In genomic region chr3:87088984-87089841, GRCh38 we compare ENCODE assay signal across 8 cellular contexts.
DNase-seq lines count a peak whose midpoint lies in the region; ATAC-seq and FAIRE-seq lines count a peak whose summit lies in the region.

No MANE protein-coding gene starts in this region.

- FAIRE-seq in HTR-8/SVneo (lab: Jason Lieb, UNC) (no peak), frontal cortex (lab: Jason Lieb, UNC) (no peak)

- POLR2A ChIA-PET in activated CD8-positive, alpha-beta T cell treated with anti-CD3 and anti-CD28 coated beads, Interleukin-2, amount 10 ng/mL, durations not matched to agents 7 days and 5 days (lab: Charles Lee) = no interaction called here

- H3K36me3 Mint-ChIP-seq in activated CD8-positive, alpha-beta T cell treated with anti-CD3 and anti-CD28 coated beads, Interleukin-2, amount 10 ng/mL, durations not matched to agents 7 days and 5 days (ENCODE audit: low read depth) = no peaks in the 10 kb centered on the region

- H3K27ac Mint-ChIP-seq in activated CD8-positive, alpha-beta T cell treated with anti-CD3 and anti-CD28 coated beads, Interleukin-2, amount 10 ng/mL, durations not matched to agents 7 days and 5 days = no peak overlapping the region

- peaks cover 8% of the 10 kb centered on the region for H3K27me3 Mint-ChIP-seq in activated CD8-positive, alpha-beta T cell treated with anti-CD3 and anti-CD28 coated beads, Interleukin-2, amount 10 ng/mL, durations not matched to agents 7 days and 5 days (ENCODE audit: low read depth)

- peak; percentile 79 for DNase-seq in GDM1 (lab: John Stamatoyannopoulos, UW)
- peak; percentile 31 for DNase-seq in HTR-8/SVneo (ENCODE audit: insufficient read length, low spot score)
- DNase-seq in activated CD8-positive, alpha-beta T cell treated with anti-CD3 and anti-CD28 coated beads, Interleukin-2, amount 10 ng/mL, durations not matched to agents 7 days and 5 days = peak; percentile 25
- DNase-seq in frontal cortex (ENCODE audit: low spot score in 2 of 2) = peak; percentile 36 to 39
- peak; percentile 97 for DNase-seq in pons (ENCODE audit: low spot score)
- no peak for DNase-seq in activated effector memory CD4-positive, alpha-beta T cell treated with anti-CD3 and anti-CD28 coated beads, Interleukin-2, amount 50 U/mL, for 16 hours
- no peak for DNase-seq in NCI-H446 (lab: John Stamatoyannopoulos, UW)

- H3K9me3 Mint-ChIP-seq in activated CD8-positive, alpha-beta T cell treated with anti-CD3 and anti-CD28 coated beads, Interleukin-2, amount 10 ng/mL, durations not matched to agents 7 days and 5 days (ENCODE audit: insufficient read depth) = no peaks in the 10 kb centered on the region

- peak overlapping the region; percentile 64 for H3K4me3 Mint-ChIP-seq in activated CD8-positive, alpha-beta T cell treated with anti-CD3 and anti-CD28 coated beads, Interleukin-2, amount 10 ng/mL, durations not matched to agents 7 days and 5 days

- ATAC-seq in GM21447 (IDR thresholded peaks at IDR 0.05; ENCODE audit: unreplicated experiment) = peak; percentile 73
- peak; percentile 74 for ATAC-seq in activated CD8-positive, alpha-beta T cell treated with anti-CD3 and anti-CD28 coated beads, Interleukin-2, amount 10 ng/mL, durations not matched to agents 7 days and 5 days

- CTCF ChIA-PET in activated CD8-positive, alpha-beta T cell treated with anti-CD3 and anti-CD28 coated beads, Interleukin-2, amount 10 ng/mL, durations not matched to agents 7 days and 5 days (lab: Charles Lee) = no interaction called here

- peaks cover 9% of the 10 kb centered on the region for H3K4me1 Mint-ChIP-seq in activated CD8-positive, alpha-beta T cell treated with anti-CD3 and anti-CD28 coated beads, Interleukin-2, amount 10 ng/mL, durations not matched to agents 7 days and 5 days (ENCODE audit: low read depth)

Comparison
In these comparisons a context has a peak if more than half of its experiments do, and no peak if none do; other contexts are left out.
1. DNase-seq: peak in GDM1 (single experiment), HTR-8/SVneo (single experiment), activated CD8-positive, alpha-beta T cell treated with anti-CD3 and anti-CD28 coated beads, Interleukin-2, amount 10 ng/mL, durations not matched to agents 7 days and 5 days (single experiment), frontal cortex (2 of 2) and pons (single experiment); none in activated effector memory CD4-positive, alpha-beta T cell treated with anti-CD3 and anti-CD28 coated beads, Interleukin-2, amount 50 U/mL, for 16 hours (single experiment) and NCI-H446 (0 of 2).